ENCODE assay signal across 9 cellular contexts in genomic region chr1:31772669-31773248, GRCh38. TPM values are rescaled to one million over a fixed set of nuclear protein-coding genes. Genes with fewer than 3 reads are reported as not detected.
DNase-seq lines count a peak whose midpoint lies in the region; ATAC-seq and TF ChIP-seq lines count a peak whose summit lies in the region.
"Had no signal": no experiment of that assay in that cellular context is flagged by ENCODE, and none has a peak within 500 bp of the region (broad histone marks: within the 10 kb centered on the region; RNA-seq: fewer than 3 reads in every experiment).

No MANE protein-coding gene starts in this region.

- peak overlapping the region; percentile 84 for H3K4me3 Mint-ChIP-seq in activated naive CD4-positive, alpha-beta T cell treated with anti-CD3 and anti-CD28 coated beads, Interleukin-2, amount 50 U/mL, for 24 hours
- peak overlapping the region; percentile 79 to 89 (median 85) for H3K4me3 Mint-ChIP-seq in brain

- H3K27ac ChIP-seq in tibial nerve: no peak overlapping the region

- no peaks in the 10 kb centered on the region for H3K9me3 Mint-ChIP-seq in activated naive CD4-positive, alpha-beta T cell treated with anti-CD3 and anti-CD28 coated beads, Interleukin-2, amount 50 U/mL, for 24 hours
- peaks cover 0 to 10% (median 4%) of the 10 kb centered on the region in 5 experiments for H3K9me3 Mint-ChIP-seq in brain

- no peak for TF ChIP-seq EP300 in tibial nerve (IDR thresholded peaks at IDR 0.05)

- H3K9me3 ChIP-seq in mononuclear cell (ENCODE audit: low read depth, low read length): no peaks in the 10 kb centered on the region
- no peaks in the 10 kb centered on the region for H3K9me3 ChIP-seq in tibial nerve

- no peak for DNase-seq in activated naive CD4-positive, alpha-beta T cell treated with Interleukin-2 at 50 U/mL for 16 hours
- DNase-seq in tibial nerve (ENCODE audit: low spot score in 2 of 2) (no peak), NCI-H774 (lab: John Stamatoyannopoulos, UW) (no peak)
- DNase-seq in stimulated activated naive CD4-positive, alpha-beta T cell treated with Interleukin-2 at 50 U/mL for 16 hours (lab: John Stamatoyannopoulos, UW): no peak

- no peak for TF ChIP-seq CTCF in brain (conservative IDR thresholded peaks at IDR 0.05)
- TF ChIP-seq CTCF in tibial nerve (IDR thresholded peaks at IDR 0.05): no peak

- H3K4me1 ChIP-seq in mononuclear cell (ENCODE audit: insufficient read depth, low read length) (peaks cover 30% of the 10 kb centered on the region), tibial nerve (peaks cover 0 to 16% (median 14%) of the 10 kb centered on the region in 4 donors)

- peaks cover 42% of the 10 kb centered on the region for H3K27me3 ChIP-seq in mononuclear cell (ENCODE audit: insufficient read depth, low read length)
- peaks cover 0 to 68% of the 10 kb centered on the region in 2 donors for H3K27me3 ChIP-seq in tibial nerve

- H3K4me1 Mint-ChIP-seq in activated naive CD4-positive, alpha-beta T cell treated with anti-CD3 and anti-CD28 coated beads, Interleukin-2, amount 50 U/mL, for 24 hours: peaks cover 41% of the 10 kb centered on the region
- H3K4me1 Mint-ChIP-seq in brain: peaks cover 95% of the 10 kb centered on the region

- peaks cover 10% of the 10 kb centered on the region for H3K27me3 Mint-ChIP-seq in activated naive CD4-positive, alpha-beta T cell treated with anti-CD3 and anti-CD28 coated beads, Interleukin-2, amount 50 U/mL, for 24 hours
- H3K27me3 Mint-ChIP-seq in brain: peaks cover 43% of the 10 kb centered on the region

- no peak for TF ChIP-seq POLR2A in tibial nerve (IDR thresholded peaks at IDR 0.05)

- H3K27ac Mint-ChIP-seq in activated naive CD4-positive, alpha-beta T cell treated with anti-CD3 and anti-CD28 coated beads, Interleukin-2, amount 50 U/mL, for 24 hours: peak overlapping the region; percentile 79
- peak overlapping the region; percentile 86 to 96 (median 92) for H3K27ac Mint-ChIP-seq in brain

- no peaks in the 10 kb centered on the region for H3K36me3 ChIP-seq in tibial nerve

- 13 to 38% methylated on average over 10 to 33 of the region's 49 CpGs for WGBS in tibial nerve, 2 donors

- peak overlapping the region; percentile 12 for H3K4me3 ChIP-seq in mononuclear cell (ENCODE audit: low read length)
- H3K4me3 ChIP-seq in tibial nerve: peak overlapping the region in 3 of 4 donors; percentile 2 to 20 (median 16)

- H3K36me3 Mint-ChIP-seq in activated naive CD4-positive, alpha-beta T cell treated with anti-CD3 and anti-CD28 coated beads, Interleukin-2, amount 50 U/mL, for 24 hours: no peaks in the 10 kb centered on the region
- H3K36me3 Mint-ChIP-seq in brain: no peaks in the 10 kb centered on the region

- no peak for ATAC-seq in HG03565 (IDR thresholded peaks at IDR 0.05; ENCODE audit: unreplicated experiment)
- ATAC-seq: HCT116 had no signal

RNA-seq across cellular contexts. Expression of gene ADGRB2, which starts 8.6 kb away (rescaled TPM):
- 67.9 TPM for polyA plus RNA-seq in brain (ENCODE audit: insufficient read depth, low read depth, low replicate concordance)
- total RNA-seq in mononuclear cell: 0.73 TPM
- total RNA-seq in tibial nerve: 10 to 100 TPM in 1 of 4 donors, 1 to 10 TPM in 3; 1.6 to 10.5 (median 4.1) TPM

RNA-seq across cellular contexts. Expression of gene SPOCD1, which starts 43.1 kb away (rescaled TPM):
- 1.7 TPM for polyA plus RNA-seq in brain (ENCODE audit: insufficient read depth, low read depth, low replicate concordance)
- total RNA-seq in mononuclear cell: 3.4 TPM
- 10 to 100 TPM in 1 of 4 donors, under 1 TPM in 2, not detected in 1; 0.42 to 14.1 (median 0.66) TPM for total RNA-seq in tibial nerve
